Comparison of ENCODE assay signal across 10 cellular contexts in genomic region chr5:176540956-176541337, GRCh38. TPM values are rescaled to one million over a fixed set of nuclear protein-coding genes. Genes with fewer than 3 reads are reported as not detected.
DNase-seq lines count a peak whose midpoint lies in the region; ATAC-seq and TF ChIP-seq lines count a peak whose summit lies in the region.
"Had no signal": no experiment of that assay in that cellular context is flagged by ENCODE, and none has a peak within 500 bp of the region (broad histone marks: within the 10 kb centered on the region; RNA-seq: fewer than 3 reads in every experiment).

No MANE protein-coding gene starts in this region.

- H3K4me3 Mint-ChIP-seq in CD14-positive monocyte, result peak overlapping the region; percentile 88 to 94
- peak overlapping the region; percentile 88 for H3K4me3 Mint-ChIP-seq in natural killer cell

- in situ Hi-C loops in mammary epithelial cell (cut with MboI; ENCODE audit: low sequenced_read_pairs in 2 of 2), result no loop called here

- no peak for TF ChIP-seq POLR2A in body of pancreas (IDR thresholded peaks at IDR 0.05)

- no peaks in the 10 kb centered on the region for H3K36me3 ChIP-seq in KOPT-K1 (ENCODE audit: insufficient read depth, low read length)
- H3K36me3 ChIP-seq in mammary epithelial cell (ENCODE audit: insufficient read depth, low read length), result no peaks in the 10 kb centered on the region
- no peaks in the 10 kb centered on the region for H3K36me3 ChIP-seq in body of pancreas (replicated peaks in 1 of 2; ENCODE audit: insufficient read depth in 1 of 2, low read depth in 2 of 2)

- no peaks in the 10 kb centered on the region for H3K27me3 Mint-ChIP-seq in CD14-positive monocyte (ENCODE audit: low read depth in 3 of 3)
- no peaks in the 10 kb centered on the region for H3K27me3 Mint-ChIP-seq in natural killer cell (ENCODE audit: low read depth in 2 of 2)

- H3K4me2 ChIP-seq in mammary epithelial cell (ENCODE audit: insufficient read depth, low read depth, low read length), result peak overlapping the region; percentile 98

- H3K4me1 ChIP-seq in mammary epithelial cell (ENCODE audit: insufficient read depth, low read length) (peaks cover 47% of the 10 kb centered on the region), body of pancreas (peaks cover 35% of the 10 kb centered on the region)

- no peak for ATAC-seq in natural killer cell
- no peak for ATAC-seq in body of pancreas
- ATAC-seq in HG03175 (IDR thresholded peaks at IDR 0.05; ENCODE audit: unreplicated experiment), result no peak
- ATAC-seq in GM18517 (IDR thresholded peaks at IDR 0.05; ENCODE audit: unreplicated experiment), result no peak
- ATAC-seq: left ventricle myocardium superior had no signal

- H3K4me1 Mint-ChIP-seq in CD14-positive monocyte (peaks cover 60% of the 10 kb centered on the region), natural killer cell (peaks cover 56 to 61% of the 10 kb centered on the region in 2 donors)

- TF ChIP-seq CTCF in CD14-positive monocyte (IDR thresholded peaks at IDR 0.05) (no peak), mammary epithelial cell (conservative IDR thresholded peaks at IDR 0.05 in 1 of 2, IDR thresholded peaks at IDR 0.05 in 1 of 2; ENCODE audit: extremely low read depth in 1 of 2, insufficient read depth in 1 of 2, low read depth in 1 of 2, low read length in 2 of 2) (no peak), natural killer cell (IDR thresholded peaks at IDR 0.05) (no peak), body of pancreas (IDR thresholded peaks at IDR 0.05) (no peak)

- H3K4me3 ChIP-seq in mammary epithelial cell (replicated peaks in 1 of 3; ENCODE audit: insufficient read depth in 1 of 3, low read depth in 2 of 3, low read length in 3 of 3), result no peak overlapping the region
- H3K4me3 ChIP-seq in body of pancreas, result no peak overlapping the region
- H3K4me3 ChIP-seq: SJSA1 had no signal

- H3K9me3 ChIP-seq in KOPT-K1 (ENCODE audit: insufficient read depth, low read length, poor library complexity, severe bottlenecking) (no peaks in the 10 kb centered on the region), mammary epithelial cell (replicated peaks; ENCODE audit: insufficient read depth, low read length) (no peaks in the 10 kb centered on the region), body of pancreas (no peaks in the 10 kb centered on the region)
- H3K9me3 ChIP-seq: SJSA1 had no signal

- H3K9me3 Mint-ChIP-seq in CD14-positive monocyte, result no peaks in the 10 kb centered on the region
- H3K9me3 Mint-ChIP-seq in natural killer cell, result no peaks in the 10 kb centered on the region

- peaks cover 8% of the 10 kb centered on the region for H3K79me2 ChIP-seq in mammary epithelial cell (ENCODE audit: insufficient read depth, low read length)

- no peak overlapping the region for H3K9ac ChIP-seq in mammary epithelial cell (ENCODE audit: insufficient read depth, low read length)

- CTCF ChIA-PET in mammary epithelial cell (lab: Charles Lee; ENCODE audit: low non-redundant PET), result no interaction called here

- H3K27me3 ChIP-seq in mammary epithelial cell (ENCODE audit: insufficient read depth, low read length) (no peaks in the 10 kb centered on the region), body of pancreas (no peaks in the 10 kb centered on the region)

- dilution Hi-C loops in mammary epithelial cell (cut with HindIII; ENCODE audit: low sequenced_read_pairs), result no loop called here

- intact Hi-C loops in CD14-positive monocyte (cut with micrococcal nuclease) (loop anchor here in 1 of 2 donors (10.0 kb wide), 1 partner anchor 354 kb away; the partner anchor contains the start of gene HK3), mammary epithelial cell (cut with micrococcal nuclease) (no loop called here), natural killer cell (cut with micrococcal nuclease) (no loop called here), body of pancreas (cut with DNase I) (no loop called here)

- peak overlapping the region; percentile 48 for H2AFZ ChIP-seq in mammary epithelial cell (ENCODE audit: low read depth, low read length)

- peak overlapping the region; percentile 90 for H3K27ac ChIP-seq in KOPT-K1 (ENCODE audit: low read depth, low read length, poor library complexity, severe bottlenecking)
- H3K27ac ChIP-seq in mammary epithelial cell (ENCODE audit: insufficient read depth, low read depth, low read length), result no peak overlapping the region
- no peak overlapping the region for H3K27ac ChIP-seq in body of pancreas
- H3K27ac ChIP-seq: SJSA1 had no signal

- H4K20me1 ChIP-seq in mammary epithelial cell (ENCODE audit: insufficient read depth, low read length), result no peaks in the 10 kb centered on the region

- no TSS peak for BruUV-seq in mammary epithelial cell (replicated peaks; lab: Mats Ljungman, UMichigan)

- DNase-seq in CD14-positive monocyte (ENCODE audit: low spot score) (no peak), mammary epithelial cell (no peak), natural killer cell (peak; percentile 44), NOMO-1 (lab: John Stamatoyannopoulos, UW; ENCODE audit: unreplicated experiment in 2 of 2) (no peak), body of pancreas (no peak)

- H3K27ac Mint-ChIP-seq in CD14-positive monocyte, result peak overlapping the region; percentile 79 to 96 (median 95)
- peak overlapping the region; percentile 99 to 100 for H3K27ac Mint-ChIP-seq in natural killer cell

- H3K36me3 Mint-ChIP-seq in CD14-positive monocyte (peaks cover 0 to 12% of the 10 kb centered on the region in 2 donors), natural killer cell (no peaks in the 10 kb centered on the region)

- 99% methylated on average over 7 of the region's 8 CpGs for WGBS in mammary epithelial cell (ENCODE audit: low coverage, missing lambda C conversion rate)
- 70 to 95% methylated on average over 8 of the region's 8 CpGs for WGBS in body of pancreas, 2 donors

RNA-seq across cellular contexts. Expression of gene RNF44, which starts 3.7 kb away (rescaled TPM):
- polyA plus RNA-seq in CD14-positive monocyte, result 1 to 10 TPM; 1.9 to 3.1 TPM
- total RNA-seq in mammary epithelial cell, result 10 to 100 TPM in 1 of 2 donors, 1 to 10 TPM in 1; 5.5 to 29.1 TPM
- polyA plus RNA-seq in mammary epithelial cell, result 7.9 TPM
- 10.3 TPM for polyA minus RNA-seq in mammary epithelial cell
- 100 to 1,000 TPM; 297 to 394 (median 359) TPM for total RNA-seq in natural killer cell
- total RNA-seq in body of pancreas, result 10 to 100 TPM; 10.9 to 38.6 TPM

RNA-seq across cellular contexts. Expression of gene CDHR2, which starts 8.2 kb away (rescaled TPM):
- not detected for polyA plus RNA-seq in CD14-positive monocyte
- total RNA-seq in mammary epithelial cell, result under 1 TPM; under 0.01 to 0.21 TPM
- 0.01 TPM for polyA plus RNA-seq in mammary epithelial cell
- not detected for polyA minus RNA-seq in mammary epithelial cell
- 1 to 10 TPM in 2 of 3 donors, under 1 TPM in 1; 0.75 to 2.2 (median 1.8) TPM for total RNA-seq in natural killer cell
- 1 to 10 TPM in 1 of 2 donors, not detected in 1; 1.3 TPM for total RNA-seq in body of pancreas
- total RNA-seq: SJSA1 had no signal

Comparison
In these comparisons a context has a peak if more than half of its experiments do, and no peak if none do; other contexts are left out.
1. RNA of gene RNF44, which starts 3.7 kb away (total RNA-seq): 297 to 394 TPM in natural killer cell; 10.9 to 38.6 TPM in body of pancreas and 5.5 to 29.1 TPM in mammary epithelial cell; every median in the first group is over 4 times any median in the second.